In genomic region chr1:22053018-22053860, GRCh38 we compare ENCODE assay signal across 8 cellular contexts. TPM values are rescaled to one million over a fixed set of nuclear protein-coding genes. Genes with fewer than 3 reads are reported as not detected.
DNase-seq lines count a peak whose midpoint lies in the region; ATAC-seq, FAIRE-seq and TF ChIP-seq lines count a peak whose summit lies in the region.

No MANE protein-coding gene starts in this region.

- no peaks in the 10 kb centered on the region for H3K27me3 ChIP-seq in SJCRH30

- no peaks in the 10 kb centered on the region for H3K9me3 Mint-ChIP-seq in activated naive CD4-positive, alpha-beta T cell treated with anti-CD3 and anti-CD28 coated beads, Interleukin-2, amount 50 U/mL, for 72 hours
- peaks cover 20% of the 10 kb centered on the region for H3K9me3 Mint-ChIP-seq in glutamatergic neuron (ENCODE audit: unreplicated experiment)

- H3K4me3 Mint-ChIP-seq in glutamatergic neuron (ENCODE audit: unreplicated experiment), result peak overlapping the region; percentile 99

- peak; percentile 29 for DNase-seq in COLO829 (ENCODE audit: low spot score)
- peak; percentile 45 for DNase-seq in HTR-8/SVneo (ENCODE audit: insufficient read length, low spot score)
- DNase-seq in SJCRH30, result peak; percentile 82 to 83
- peak; percentile 48 to 80 for DNase-seq in activated naive CD4-positive, alpha-beta T cell treated with anti-CD3 and anti-CD28 coated beads, Interleukin-2, amount 50 U/mL, for 72 hours (ENCODE audit: low spot score in 2 of 2)
- peak; percentile 80 for DNase-seq in glutamatergic neuron
- DNase-seq in nucleus accumbens (lab: John Stamatoyannopoulos, UW), result peak in 44 of 56 donors; percentile 16 to 85 (median 48)

- peak overlapping the region; percentile 99 to 100 for H3K27ac Mint-ChIP-seq in activated naive CD4-positive, alpha-beta T cell treated with anti-CD3 and anti-CD28 coated beads, Interleukin-2, amount 50 U/mL, for 72 hours
- peak overlapping the region; percentile 100 for H3K27ac Mint-ChIP-seq in glutamatergic neuron (ENCODE audit: unreplicated experiment)

- under 1% methylated on average over 67 of the region's 70 CpGs for WGBS in urinary bladder

- no peak for FAIRE-seq in HTR-8/SVneo (lab: Jason Lieb, UNC)

- peak; percentile 38 for ATAC-seq in GM21381 (IDR thresholded peaks at IDR 0.05; ENCODE audit: unreplicated experiment)
- ATAC-seq in activated naive CD4-positive, alpha-beta T cell treated with anti-CD3 and anti-CD28 coated beads, Interleukin-2, amount 50 U/mL, for 72 hours, result peak; percentile 21 to 37

- peaks cover 5 to 47% of the 10 kb centered on the region in 2 donors for H3K36me3 Mint-ChIP-seq in activated naive CD4-positive, alpha-beta T cell treated with anti-CD3 and anti-CD28 coated beads, Interleukin-2, amount 50 U/mL, for 72 hours
- no peaks in the 10 kb centered on the region for H3K36me3 Mint-ChIP-seq in glutamatergic neuron (ENCODE audit: unreplicated experiment)

- no peaks in the 10 kb centered on the region for H3K9me3 ChIP-seq in SJCRH30 (replicated peaks)

- H3K36me3 ChIP-seq in SJCRH30, result peaks cover 20% of the 10 kb centered on the region
- H3K36me3 ChIP-seq in urinary bladder (ENCODE audit: insufficient read depth), result no peaks in the 10 kb centered on the region

- peak overlapping the region; percentile 73 for H3K4me3 ChIP-seq in SJCRH30
- peak overlapping the region; percentile 100 for H3K4me3 ChIP-seq in urinary bladder (ENCODE audit: low read depth, low read length)

- peaks cover 5% of the 10 kb centered on the region for H3K27me3 Mint-ChIP-seq in glutamatergic neuron (ENCODE audit: unreplicated experiment)

- peak overlapping the region; percentile 81 for H3K27ac ChIP-seq in SJCRH30
- H3K27ac ChIP-seq in urinary bladder (ENCODE audit: low read depth), result peak overlapping the region; percentile 99

- no peak for TF ChIP-seq CTCF in glutamatergic neuron (IDR thresholded peaks at IDR 0.05; ENCODE audit: partially characterized antibody, unreplicated experiment)

- H3K4me1 ChIP-seq in SJCRH30, result peaks cover 7% of the 10 kb centered on the region; the same call in 1 of the 2 replicates
- H3K4me1 ChIP-seq in urinary bladder (ENCODE audit: insufficient read depth), result no peaks in the 10 kb centered on the region

- H3K4me1 Mint-ChIP-seq in glutamatergic neuron (ENCODE audit: low read depth, unreplicated experiment), result peaks cover 12% of the 10 kb centered on the region

RNA-seq across cellular contexts. Expression of gene CDC42, which starts 0.7 kb away (rescaled TPM):
- total RNA-seq in SJCRH30 (2014; rRNA removed; shearing (Covaris generic)), result 335 and 336 TPM in 2 replicates
- total RNA-seq in activated naive CD4-positive, alpha-beta T cell treated with anti-CD3 and anti-CD28 coated beads, Interleukin-2, amount 50 U/mL, for 72 hours, result 100 to 1,000 TPM; 266 to 331 TPM
- total RNA-seq in glutamatergic neuron (ENCODE audit: unreplicated experiment) (283 TPM), urinary bladder (493 TPM)
- polyA plus RNA-seq in urinary bladder, result 167 TPM

RNA-seq across cellular contexts. Expression of gene CELA3A, which starts 51.8 kb away (rescaled TPM):
- 0.32 TPM in 1 of 2 replicates, not detected in the other for total RNA-seq in SJCRH30 (2014; rRNA removed; shearing (Covaris generic))
- total RNA-seq in activated naive CD4-positive, alpha-beta T cell treated with anti-CD3 and anti-CD28 coated beads, Interleukin-2, amount 50 U/mL, for 72 hours, result not detected
- total RNA-seq in glutamatergic neuron (ENCODE audit: unreplicated experiment) (not detected), urinary bladder (not detected)
- polyA plus RNA-seq in urinary bladder, result 2.0 TPM

Comparison
In these comparisons a context has a peak if more than half of its experiments do, and no peak if none do; other contexts are left out.
1. Peak in every context shown above with its lines: DNase-seq, ATAC-seq, H3K4me3 ChIP-seq and H3K27ac ChIP-seq.
2. DNase-seq: peak in every context shown above with its lines; median percentile 82 in SJCRH30; 80 in glutamatergic neuron; 64 in activated naive CD4-positive, alpha-beta T cell treated with anti-CD3 and anti-CD28 coated beads, Interleukin-2, amount 50 U/mL, for 72 hours; 48 in nucleus accumbens; 45 in HTR-8/SVneo; 29 in COLO829.